ENCODE assay signal across 1 cellular context in the genomic region with DNA sequence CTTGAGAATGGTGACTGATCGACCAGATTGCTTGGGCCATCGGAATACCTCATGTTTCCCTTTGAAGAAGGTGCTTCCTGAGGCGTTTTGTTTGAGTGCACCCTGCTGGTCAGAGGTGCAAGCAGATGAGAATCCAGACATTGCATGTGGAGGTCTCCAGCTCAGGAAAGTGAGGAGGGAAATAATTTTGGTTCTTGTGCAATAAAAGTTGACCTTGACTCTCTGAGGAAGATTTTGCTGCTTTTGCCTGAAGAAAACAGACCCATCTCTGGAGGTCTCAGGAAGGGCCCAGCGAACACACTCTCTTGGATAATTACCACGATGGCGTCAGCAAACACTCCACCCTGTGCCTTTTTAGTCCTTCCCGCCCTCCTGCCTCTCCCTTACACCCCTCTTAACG.
TF ChIP-seq lines count a peak whose summit lies in the region.

No MANE protein-coding gene starts in this region.

TF ChIP-seq in GM23338, 12 proteins besides CTCF, POLR2A, EP300 and RAD21 (continued from another document):
- no peak for TF ChIP-seq ZNF462 (CRISPR knock-in tag; IDR thresholded peaks at IDR 0.05)
- TF ChIP-seq ZNF331 (CRISPR knock-in tag; IDR thresholded peaks at IDR 0.05; ENCODE audit: low read depth) = no peak
- TF ChIP-seq ZNF114 (CRISPR knock-in tag; IDR thresholded peaks at IDR 0.05) = no peak
- no peak for TF ChIP-seq NANOG (IDR thresholded peaks at IDR 0.05; ENCODE audit: borderline replicate concordance)
- TF ChIP-seq, protein P1, sequence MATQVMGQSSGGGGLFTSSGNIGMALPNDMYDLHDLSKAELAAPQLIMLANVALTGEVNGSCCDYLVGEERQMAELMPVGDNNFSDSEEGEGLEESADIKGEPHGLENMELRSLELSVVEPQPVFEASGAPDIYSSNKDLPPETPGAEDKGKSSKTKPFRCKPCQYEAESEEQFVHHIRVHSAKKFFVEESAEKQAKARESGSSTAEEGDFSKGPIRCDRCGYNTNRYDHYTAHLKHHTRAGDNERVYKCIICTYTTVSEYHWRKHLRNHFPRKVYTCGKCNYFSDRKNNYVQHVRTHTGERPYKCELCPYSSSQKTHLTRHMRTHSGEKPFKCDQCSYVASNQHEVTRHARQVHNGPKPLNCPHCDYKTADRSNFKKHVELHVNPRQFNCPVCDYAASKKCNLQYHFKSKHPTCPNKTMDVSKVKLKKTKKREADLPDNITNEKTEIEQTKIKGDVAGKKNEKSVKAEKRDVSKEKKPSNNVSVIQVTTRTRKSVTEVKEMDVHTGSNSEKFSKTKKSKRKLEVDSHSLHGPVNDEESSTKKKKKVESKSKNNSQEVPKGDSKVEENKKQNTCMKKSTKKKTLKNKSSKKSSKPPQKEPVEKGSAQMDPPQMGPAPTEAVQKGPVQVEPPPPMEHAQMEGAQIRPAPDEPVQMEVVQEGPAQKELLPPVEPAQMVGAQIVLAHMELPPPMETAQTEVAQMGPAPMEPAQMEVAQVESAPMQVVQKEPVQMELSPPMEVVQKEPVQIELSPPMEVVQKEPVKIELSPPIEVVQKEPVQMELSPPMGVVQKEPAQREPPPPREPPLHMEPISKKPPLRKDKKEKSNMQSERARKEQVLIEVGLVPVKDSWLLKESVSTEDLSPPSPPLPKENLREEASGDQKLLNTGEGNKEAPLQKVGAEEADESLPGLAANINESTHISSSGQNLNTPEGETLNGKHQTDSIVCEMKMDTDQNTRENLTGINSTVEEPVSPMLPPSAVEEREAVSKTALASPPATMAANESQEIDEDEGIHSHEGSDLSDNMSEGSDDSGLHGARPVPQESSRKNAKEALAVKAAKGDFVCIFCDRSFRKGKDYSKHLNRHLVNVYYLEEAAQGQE (IDR thresholded peaks at IDR 0.05; ENCODE audit: unreplicated experiment) = no peak
